15 cellular contexts compared by ENCODE assay signal in genomic region chr2:42941633-42942176, GRCh38.
"Had no signal": no experiment of that assay in that cellular context is flagged by ENCODE, and none has a peak within 500 bp of the region (broad histone marks: within the 10 kb centered on the region; RNA-seq: fewer than 3 reads in every experiment).

No MANE protein-coding gene starts in this region.

- H3K27ac ChIP-seq: psoas muscle, sigmoid colon had no signal

- ATAC-seq: activated naive CD8-positive, alpha-beta T cell treated with anti-CD3 and anti-CD28 coated beads, Interleukin-2, amount 50 U/mL, for 24 hours; natural killer cell treated with Interleukin-12 subunit alpha and Interleukin-12 subunit beta and Interleukin-15 and Interleukin-18, amount 100 ng/mL, for 72 hours; stimulated activated naive CD8-positive, alpha-beta T cell treated with anti-CD3 and anti-CD28 coated beads, Interleukin-15, amount 100 ng/mL, for 72 hours had no signal

- H3K4me3 ChIP-seq: breast epithelium, psoas muscle, sigmoid colon had no signal

- H3K9me3 ChIP-seq: breast epithelium, psoas muscle, sigmoid colon had no signal

- H3K36me3 ChIP-seq: breast epithelium, sigmoid colon had no signal

- DNase-seq: activated CD4-positive, alpha-beta T cell treated with anti-CD3 and anti-CD28 coated beads for 1 hour; activated CD4-positive, alpha-beta T cell treated with anti-CD3 and anti-CD28 coated beads, Interleukin-2, amount 50 U/mL, for 48 hours; activated naive CD4-positive, alpha-beta T cell treated with anti-CD3 and anti-CD28 coated beads for 36 hours; activated naive CD8-positive, alpha-beta T cell treated with anti-CD3 and anti-CD28 coated beads, Interleukin-2, amount 50 U/mL, for 24 hours; aorta; endodermal cell; left cardiac atrium; nucleus accumbens; psoas muscle; sigmoid colon; stimulated activated CD4-positive, alpha-beta T cell treated with anti-CD3 and anti-CD28 coated beads, Interleukin-1b, Interleukin-23, amount 100 ng/mL, for 48 hours; stimulated activated naive CD8-positive, alpha-beta T cell treated with anti-CD3 and anti-CD28 coated beads, Interleukin-15, amount 100 ng/mL, for 72 hours; T-helper 1 cell had no signal

- H3K27me3 ChIP-seq: breast epithelium, sigmoid colon had no signal
